ENCODE assay signal across 10 cellular contexts in genomic region chr11:85811624-85812023, GRCh38. TPM values are rescaled to one million over a fixed set of nuclear protein-coding genes. Genes with fewer than 3 reads are reported as not detected.
A peak's percentile ranks its signal among the peaks of the same experiment; 100 is the strongest.
DNase-seq lines count a peak whose midpoint lies in the region; ATAC-seq and TF ChIP-seq lines count a peak whose summit lies in the region.
"Had no signal": no experiment of that assay in that cellular context is flagged by ENCODE, and none has a peak within 500 bp of the region (broad histone marks: within the 10 kb centered on the region; RNA-seq: fewer than 3 reads in every experiment).

No MANE protein-coding gene starts in this region.

- peak overlapping the region; percentile 73 for H3K27ac Mint-ChIP-seq in activated CD8-positive, alpha-beta memory T cell treated with anti-CD3 and anti-CD28 coated beads, Interleukin-2, amount 10 ng/mL, durations not matched to agents 7 days and 5 days
- no peak overlapping the region for H3K27ac Mint-ChIP-seq in memory B cell

- peaks cover 24% of the 10 kb centered on the region for H3K4me1 Mint-ChIP-seq in activated CD8-positive, alpha-beta memory T cell treated with anti-CD3 and anti-CD28 coated beads, Interleukin-2, amount 10 ng/mL, durations not matched to agents 7 days and 5 days
- peaks cover 15% of the 10 kb centered on the region for H3K4me1 Mint-ChIP-seq in memory B cell

- no peaks in the 10 kb centered on the region for H3K27me3 Mint-ChIP-seq in activated CD8-positive, alpha-beta memory T cell treated with anti-CD3 and anti-CD28 coated beads, Interleukin-2, amount 10 ng/mL, durations not matched to agents 7 days and 5 days
- H3K27me3 Mint-ChIP-seq in memory B cell, result peaks cover 9% of the 10 kb centered on the region

- CTCF ChIA-PET in activated CD8-positive, alpha-beta memory T cell treated with anti-CD3 and anti-CD28 coated beads, Interleukin-2, amount 10 ng/mL, durations not matched to agents 7 days and 5 days (lab: Charles Lee), result interaction anchor here (0.5 to 1.5 kb wide), 2 partner anchors 12 to 111 kb away, joined by 3 to 5 read pairs; no protein-coding TSS in a partner anchor

- no peaks in the 10 kb centered on the region for H3K9me3 ChIP-seq in thoracic aorta

- DNase-seq in activated CD8-positive, alpha-beta memory T cell treated with anti-CD3 and anti-CD28 coated beads, Interleukin-2, amount 10 ng/mL, durations not matched to agents 7 days and 5 days, result no peak
- DNase-seq in activated CD8-positive, alpha-beta memory T cell treated with anti-CD3 and anti-CD28 coated beads for 24 hours, result no peak
- DNase-seq in astrocyte of the spinal cord (ENCODE audit: low read depth, low spot score), result no peak
- DNase-seq in memory B cell (ENCODE audit: low spot score in 2 of 2), result no peak
- no peak for DNase-seq in thoracic aorta (ENCODE audit: low spot score)
- DNase-seq in OCI-M1 (lab: John Stamatoyannopoulos, UW), result no peak
- DNase-seq in NCI-H774 (lab: John Stamatoyannopoulos, UW), result no peak
- DNase-seq: NCI-H187 treated with DMSO at 0.1 percent for 48 hours had no signal

- H3K4me1 ChIP-seq in thoracic aorta (ENCODE audit: control insufficient read depth in 1 of 2, low read depth in 2 of 2), result peaks cover 11 to 17% of the 10 kb centered on the region in 2 donors

- in situ Hi-C loops in astrocyte of the spinal cord (cut with HindIII; ENCODE audit: low sequenced_read_pairs), result no loop called here

- H3K36me3 Mint-ChIP-seq in activated CD8-positive, alpha-beta memory T cell treated with anti-CD3 and anti-CD28 coated beads, Interleukin-2, amount 10 ng/mL, durations not matched to agents 7 days and 5 days, result no peaks in the 10 kb centered on the region
- no peaks in the 10 kb centered on the region for H3K36me3 Mint-ChIP-seq in memory B cell

- H3K4me3 ChIP-seq in astrocyte of the spinal cord (ENCODE audit: low read depth, low read length) (peak overlapping the region; percentile 56), thoracic aorta (peak overlapping the region; percentile 93)

- H3K36me3 ChIP-seq in thoracic aorta, result no peaks in the 10 kb centered on the region

- no peak for TF ChIP-seq CTCF in astrocyte of the spinal cord (IDR thresholded peaks at IDR 0.05; ENCODE audit: low read depth, low read length)
- no peak for TF ChIP-seq CTCF in thoracic aorta (IDR thresholded peaks at IDR 0.05)

- no peaks in the 10 kb centered on the region for H3K9me3 Mint-ChIP-seq in activated CD8-positive, alpha-beta memory T cell treated with anti-CD3 and anti-CD28 coated beads, Interleukin-2, amount 10 ng/mL, durations not matched to agents 7 days and 5 days (ENCODE audit: low read depth)
- no peaks in the 10 kb centered on the region for H3K9me3 Mint-ChIP-seq in memory B cell

- H3K27ac ChIP-seq in thoracic aorta, result no peak overlapping the region

- ATAC-seq in activated CD8-positive, alpha-beta memory T cell treated with anti-CD3 and anti-CD28 coated beads, Interleukin-2, amount 10 ng/mL, durations not matched to agents 7 days and 5 days, result no peak
- ATAC-seq in memory B cell (ENCODE audit: low read depth) (no peak), thoracic aorta (ENCODE audit: insufficient number of reproducible peaks, low FRiP score, low read depth) (no peak), GM19351 (IDR thresholded peaks at IDR 0.05; ENCODE audit: unreplicated experiment) (no peak)

- no peaks in the 10 kb centered on the region for H3K27me3 ChIP-seq in thoracic aorta (replicated peaks; ENCODE audit: insufficient read depth)

- peak overlapping the region; percentile 86 for H3K4me3 Mint-ChIP-seq in activated CD8-positive, alpha-beta memory T cell treated with anti-CD3 and anti-CD28 coated beads, Interleukin-2, amount 10 ng/mL, durations not matched to agents 7 days and 5 days
- H3K4me3 Mint-ChIP-seq in memory B cell, result peak overlapping the region; percentile 80

RNA-seq across cellular contexts. Expression of gene SYTL2, which starts 0.7 kb away (rescaled TPM):
- total RNA-seq in activated CD8-positive, alpha-beta memory T cell treated with anti-CD3 and anti-CD28 coated beads, Interleukin-2, amount 10 ng/mL, durations not matched to agents 7 days and 5 days, result 10 to 100 TPM; 73.7 to 78.0 TPM
- 10 to 100 TPM; 27.8 to 36.0 TPM for total RNA-seq in thoracic aorta

RNA-seq across cellular contexts. Expression of gene CCDC83, which starts 43.6 kb away (rescaled TPM):
- total RNA-seq in activated CD8-positive, alpha-beta memory T cell treated with anti-CD3 and anti-CD28 coated beads, Interleukin-2, amount 10 ng/mL, durations not matched to agents 7 days and 5 days, result not detected
- total RNA-seq in thoracic aorta, result not detected
- total RNA-seq: renal cortical epithelial cell had no signal
